ENCODE assay signal across 22 cellular contexts in genomic region chr1:115558275-115558674, GRCh38.
"Had no signal": no experiment of that assay in that cellular context is flagged by ENCODE, and none has a peak within 500 bp of the region (broad histone marks: within the 10 kb centered on the region; RNA-seq: fewer than 3 reads in every experiment).

No MANE protein-coding gene starts in this region.

- H3K27ac ChIP-seq: KMS-11 had no signal

- DNase-seq: Karpas-422, Kasumi-1, MG63, MM.1S, MV-4-11, NCI-H1048, NCI-H1092, NCI-H1092 treated with DMSO at 0.1 percent for 48 hours, NCI-H1436 treated with DMSO at 0.1 percent for 48 hours, NCI-H146, NCI-H1694, NCI-H1694 treated with DMSO at 0.1 percent for 48 hours, NCI-H187, NCI-H187 treated with DMSO at 0.1 percent for 48 hours, NCI-H1930, NCI-H2029 treated with DMSO at 0.1 percent for 48 hours, NCI-H2081, NCI-H2081 treated with DMSO at 0.1 percent for 48 hours, NCI-H2107, NCI-H2227 treated with DMSO at 0.1 percent for 48 hours, NCI-H446 treated with DMSO at 0.1 percent for 48 hours had no signal

- H3K36me3 ChIP-seq: MG63 had no signal

- H3K4me2 ChIP-seq: KMS-11 had no signal

- H3K27me3 ChIP-seq: MG63 had no signal

- H3K4me3 ChIP-seq: MG63 had no signal
